ENCODE assay signal across 13 cellular contexts in the genomic region with DNA sequence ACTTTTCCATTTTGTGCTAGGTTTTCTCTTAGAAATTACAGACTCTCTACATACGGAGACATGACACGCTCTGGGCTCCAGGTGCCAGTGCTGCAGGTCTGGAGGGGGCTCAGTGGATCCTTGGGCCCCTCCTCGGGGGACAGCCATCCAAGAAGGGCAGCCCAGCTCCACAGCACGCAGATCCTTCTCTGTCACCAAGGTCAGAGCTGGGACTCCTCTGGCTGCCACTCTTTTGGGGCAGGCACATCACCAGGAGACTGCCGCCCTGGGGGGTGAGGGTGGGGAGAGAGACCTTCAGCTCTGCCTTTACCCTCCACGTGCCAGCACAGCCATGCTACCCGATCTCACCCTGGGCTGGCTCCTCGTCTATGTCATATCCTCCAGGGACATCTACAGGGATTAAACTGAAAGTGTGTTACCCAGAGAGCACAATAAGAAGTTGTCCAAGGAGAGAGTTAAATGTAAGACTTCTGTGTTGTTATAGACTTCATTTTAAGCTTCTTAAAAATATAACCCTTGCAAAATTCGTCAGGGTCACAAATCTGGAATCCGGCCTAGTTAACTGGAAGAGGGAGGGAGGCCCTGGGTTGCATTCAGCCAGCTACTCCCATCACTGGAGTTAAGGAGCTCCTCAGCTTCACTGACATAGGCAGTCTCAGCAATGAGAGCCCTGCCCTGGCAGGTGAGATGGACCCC.
DNase-seq lines count a peak whose midpoint lies in the region; ATAC-seq and TF ChIP-seq lines count a peak whose summit lies in the region.
"Had no signal": no experiment of that assay in that cellular context is flagged by ENCODE, and none has a peak within 500 bp of the region (broad histone marks: within the 10 kb centered on the region; RNA-seq: fewer than 3 reads in every experiment).

No MANE protein-coding gene starts in this region.

- no peaks in the 10 kb centered on the region for H3K9me3 Mint-ChIP-seq in activated naive CD8-positive, alpha-beta T cell (ENCODE audit: low read depth)
- no peaks in the 10 kb centered on the region for H3K9me3 Mint-ChIP-seq in activated naive CD8-positive, alpha-beta T cell treated with anti-CD3 and anti-CD28 coated beads, Interleukin-2, amount 50 U/mL, for 24 hours
- H3K9me3 Mint-ChIP-seq in neural progenitor cell = no peaks in the 10 kb centered on the region

- POLR2A ChIA-PET in HEK293T (lab: Yijun Ruan, JAX) = no interaction called here

- peaks cover 57% of the 10 kb centered on the region for H3K4me1 Mint-ChIP-seq in activated naive CD8-positive, alpha-beta T cell (ENCODE audit: low read depth)
- H3K4me1 Mint-ChIP-seq in activated naive CD8-positive, alpha-beta T cell treated with anti-CD3 and anti-CD28 coated beads, Interleukin-2, amount 50 U/mL, for 24 hours = peaks cover 73% of the 10 kb centered on the region
- peaks cover 15% of the 10 kb centered on the region for H3K4me1 Mint-ChIP-seq in neural progenitor cell

- H3K9me3 ChIP-seq in esophagus (ENCODE audit: control insufficient read depth in 2 of 2, insufficient read depth in 1 of 2, low read depth in 1 of 2, low read length in 1 of 2) (no peaks in the 10 kb centered on the region), neural progenitor cell (ENCODE audit: low read depth) (no peaks in the 10 kb centered on the region), aorta (ENCODE audit: control insufficient read depth, low read length) (no peaks in the 10 kb centered on the region)
- H3K9me3 ChIP-seq: body of pancreas had no signal

- H3K36me3 Mint-ChIP-seq in activated naive CD8-positive, alpha-beta T cell = peaks cover 4% of the 10 kb centered on the region
- peaks cover 5% of the 10 kb centered on the region for H3K36me3 Mint-ChIP-seq in activated naive CD8-positive, alpha-beta T cell treated with anti-CD3 and anti-CD28 coated beads, Interleukin-2, amount 50 U/mL, for 24 hours (ENCODE audit: low read depth)
- H3K36me3 Mint-ChIP-seq in neural progenitor cell = no peaks in the 10 kb centered on the region

- H3K36me3 ChIP-seq in esophagus (ENCODE audit: control insufficient read depth in 2 of 2, insufficient read depth in 2 of 2, low read length in 1 of 2) (no peaks in the 10 kb centered on the region), neural progenitor cell (no peaks in the 10 kb centered on the region), aorta (ENCODE audit: control insufficient read depth in 1 of 2, insufficient read depth in 2 of 2, low read length in 1 of 2) (no peaks in the 10 kb centered on the region)

- H3K4me3 ChIP-seq in esophagus (ENCODE audit: low read depth in 1 of 2, low read length in 2 of 2) = no peak overlapping the region
- no peak overlapping the region for H3K4me3 ChIP-seq in neural progenitor cell
- no peak overlapping the region for H3K4me3 ChIP-seq in aorta (ENCODE audit: low read length in 2 of 2)
- H3K4me3 ChIP-seq: body of pancreas had no signal

- no peak overlapping the region for H3K4me2 ChIP-seq in neural progenitor cell

- H3F3A ChIP-seq in neural progenitor cell (ENCODE audit: low read depth) = no peaks in the 10 kb centered on the region

- DNase-seq in activated naive CD8-positive, alpha-beta T cell treated with anti-CD3 and anti-CD28 coated beads, Interleukin-2, amount 50 U/mL, for 24 hours = no peak
- DNase-seq in neural progenitor cell (ENCODE audit: low spot score) (no peak), aorta (peak in 1 of 2 donors; percentile 66), HEK293T (ENCODE audit: extremely low spot score) (no peak)
- DNase-seq: body of pancreas; DMS53; effector CD8-positive, alpha-beta T cell; MV-4-11; NCI-H226 had no signal

- 54 to 60% methylated on average over 10 of the region's 10 CpGs for WGBS in esophagus, 2 donors
- 20 to 21% methylated on average over 10 of the region's 10 CpGs for WGBS in aorta, 2 donors

- no peak overlapping the region for H3K4me3 Mint-ChIP-seq in activated naive CD8-positive, alpha-beta T cell
- H3K4me3 Mint-ChIP-seq in activated naive CD8-positive, alpha-beta T cell treated with anti-CD3 and anti-CD28 coated beads, Interleukin-2, amount 50 U/mL, for 24 hours = no peak overlapping the region
- no peak overlapping the region for H3K4me3 Mint-ChIP-seq in neural progenitor cell

- no peaks in the 10 kb centered on the region for H4K20me1 ChIP-seq in neural progenitor cell (ENCODE audit: low read depth)

- intact Hi-C loops in aorta (cut with DNase I) = no loop called here

- H3K27me3 Mint-ChIP-seq in activated naive CD8-positive, alpha-beta T cell = no peaks in the 10 kb centered on the region
- H3K27me3 Mint-ChIP-seq in activated naive CD8-positive, alpha-beta T cell treated with anti-CD3 and anti-CD28 coated beads, Interleukin-2, amount 50 U/mL, for 24 hours = no peaks in the 10 kb centered on the region
- peaks cover 3% of the 10 kb centered on the region for H3K27me3 Mint-ChIP-seq in neural progenitor cell (ENCODE audit: insufficient read depth, low read depth)

- peak overlapping the region; percentile 34 for H3K27ac Mint-ChIP-seq in activated naive CD8-positive, alpha-beta T cell
- H3K27ac Mint-ChIP-seq in activated naive CD8-positive, alpha-beta T cell treated with anti-CD3 and anti-CD28 coated beads, Interleukin-2, amount 50 U/mL, for 24 hours = no peak overlapping the region
- peak overlapping the region; percentile 43 for H3K27ac Mint-ChIP-seq in neural progenitor cell

- CTCF ChIA-PET in HEK293T (lab: Yijun Ruan, JAX) = no interaction called here

- H3K27me3 ChIP-seq in esophagus (ENCODE audit: control insufficient read depth in 1 of 2, insufficient read depth in 2 of 2, low read length in 2 of 2) (no peaks in the 10 kb centered on the region), neural progenitor cell (no peaks in the 10 kb centered on the region), aorta (ENCODE audit: control insufficient read depth in 1 of 2, insufficient read depth in 2 of 2, low read length in 1 of 2) (no peaks in the 10 kb centered on the region)
- H3K27me3 ChIP-seq: body of pancreas had no signal

- no peaks in the 10 kb centered on the region for H3K79me2 ChIP-seq in neural progenitor cell (ENCODE audit: low read depth)

- H2AFZ ChIP-seq in neural progenitor cell (replicated peaks) = no peak overlapping the region

- no peak for TF ChIP-seq CTCF in neural progenitor cell (IDR thresholded peaks at IDR 0.05)

- peak overlapping the region; percentile 27 to 58 for H3K27ac ChIP-seq in esophagus (ENCODE audit: low read depth in 2 of 2, low read length in 1 of 2)
- H3K27ac ChIP-seq in neural progenitor cell = no peak overlapping the region
- H3K27ac ChIP-seq in aorta (ENCODE audit: low read depth in 1 of 2, low read length in 2 of 2) = peak overlapping the region; percentile 24 to 84
- H3K27ac ChIP-seq: body of pancreas had no signal

- no peak for ATAC-seq in activated naive CD8-positive, alpha-beta T cell treated with anti-CD3 and anti-CD28 coated beads, Interleukin-2, amount 50 U/mL, for 24 hours
- ATAC-seq in aorta (ENCODE audit: low FRiP score) = no peak
- no peak for ATAC-seq in HG03342 (IDR thresholded peaks at IDR 0.05; ENCODE audit: unreplicated experiment)
- ATAC-seq in GM19351 (IDR thresholded peaks at IDR 0.05; ENCODE audit: unreplicated experiment) = no peak
- ATAC-seq: body of pancreas had no signal

- no peak overlapping the region for H3K9ac ChIP-seq in neural progenitor cell

- H3K4me1 ChIP-seq in esophagus (ENCODE audit: control insufficient read depth in 2 of 2, insufficient read depth in 2 of 2, low read length in 1 of 2) (peaks cover 0 to 9% of the 10 kb centered on the region in 2 donors), neural progenitor cell (peaks cover 8% of the 10 kb centered on the region), aorta (ENCODE audit: control insufficient read depth in 1 of 2, insufficient read depth in 2 of 2, low read length in 2 of 2) (peaks cover 0 to 7% of the 10 kb centered on the region in 2 donors)
- H3K4me1 ChIP-seq: body of pancreas had no signal

TF ChIP-seq in HEK293T, 16 proteins besides CTCF, POLR2A, EP300 and RAD21:
- no peak for TF ChIP-seq FOXK2 (IDR thresholded peaks at IDR 0.05)
- no peak for TF ChIP-seq ZNF384 (IDR thresholded peaks at IDR 0.05)
- no peak for TF ChIP-seq LEF1 (IDR thresholded peaks at IDR 0.05; ENCODE audit: borderline replicate concordance)
- no peak for TF ChIP-seq FOXA1 (IDR thresholded peaks at IDR 0.05)
- TF ChIP-seq NFRKB (IDR thresholded peaks at IDR 0.05) = no peak
- TF ChIP-seq ELF4 (IDR thresholded peaks at IDR 0.05) = no peak
- TF ChIP-seq CTBP1 (IDR thresholded peaks at IDR 0.05; ENCODE audit: borderline replicate concordance) = no peak
- TF ChIP-seq, protein P1, sequence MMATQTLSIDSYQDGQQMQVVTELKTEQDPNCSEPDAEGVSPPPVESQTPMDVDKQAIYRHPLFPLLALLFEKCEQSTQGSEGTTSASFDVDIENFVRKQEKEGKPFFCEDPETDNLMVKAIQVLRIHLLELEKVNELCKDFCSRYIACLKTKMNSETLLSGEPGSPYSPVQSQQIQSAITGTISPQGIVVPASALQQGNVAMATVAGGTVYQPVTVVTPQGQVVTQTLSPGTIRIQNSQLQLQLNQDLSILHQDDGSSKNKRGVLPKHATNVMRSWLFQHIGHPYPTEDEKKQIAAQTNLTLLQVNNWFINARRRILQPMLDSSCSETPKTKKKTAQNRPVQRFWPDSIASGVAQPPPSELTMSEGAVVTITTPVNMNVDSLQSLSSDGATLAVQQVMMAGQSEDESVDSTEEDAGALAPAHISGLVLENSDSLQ (IDR thresholded peaks at IDR 0.05) = no peak
- no peak for TF ChIP-seq BHLHE40 (IDR thresholded peaks at IDR 0.05; ENCODE audit: borderline replicate concordance)
